8 cellular contexts compared by ENCODE assay signal in the genomic region with DNA sequence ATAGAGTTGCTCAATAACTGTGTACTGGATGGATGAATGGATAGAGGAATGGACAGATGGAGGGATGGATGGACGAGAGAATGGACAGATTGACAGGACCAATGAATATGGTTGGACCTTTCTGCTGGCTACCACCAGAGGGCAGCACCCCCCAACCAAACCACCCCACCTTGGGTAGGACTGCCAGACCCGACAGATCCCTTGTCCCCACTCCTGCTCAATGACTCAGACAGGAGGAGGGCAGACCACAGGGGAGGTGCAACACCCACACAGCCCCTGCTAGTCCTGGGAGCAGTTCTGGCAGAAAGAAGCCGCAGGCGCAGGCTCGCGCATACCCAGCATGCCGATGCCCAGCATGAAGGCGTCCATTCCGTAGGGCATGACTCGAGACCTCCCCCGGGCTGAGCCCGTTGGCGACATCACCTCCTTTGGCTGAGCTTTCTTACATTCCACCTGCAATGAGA. TPM values are rescaled to one million over a fixed set of nuclear protein-coding genes. Genes with fewer than 3 reads are reported as not detected.
DNase-seq lines count a peak whose midpoint lies in the region; ATAC-seq and TF ChIP-seq lines count a peak whose summit lies in the region.

No MANE protein-coding gene starts in this region.

- TF ChIP-seq CTCF in C4-2B (conservative IDR thresholded peaks at IDR 0.05), result peak; percentile 89

- H3K4me3 Mint-ChIP-seq in activated CD8-positive, alpha-beta T cell treated with anti-CD3 and anti-CD28 coated beads, Interleukin-2, amount 10 ng/mL, durations not matched to agents 7 days and 5 days, result no peak overlapping the region

- 44 to 48% methylated on average over 11 to 12 of the region's 13 CpGs for WGBS in mesodermal cell (ENCODE audit: insufficient coverage in 2 of 2), 2 experiments

- no peaks in the 10 kb centered on the region for H3K36me3 Mint-ChIP-seq in activated CD8-positive, alpha-beta T cell treated with anti-CD3 and anti-CD28 coated beads, Interleukin-2, amount 10 ng/mL, durations not matched to agents 7 days and 5 days (ENCODE audit: low read depth)

- no peak overlapping the region for H3K4me3 ChIP-seq in effector memory CD4-positive, alpha-beta T cell (ENCODE audit: insufficient read depth, low read depth, low read length, poor library complexity, severe bottlenecking)
- no peak overlapping the region for H3K4me3 ChIP-seq in mesodermal cell (ENCODE audit: extremely low read depth, insufficient read depth, low read length, poor library complexity, severe bottlenecking)

- H3K36me3 ChIP-seq in effector memory CD4-positive, alpha-beta T cell (ENCODE audit: control insufficient read depth, insufficient read depth, low read length), result no peaks in the 10 kb centered on the region
- peaks cover 62% of the 10 kb centered on the region for H3K36me3 ChIP-seq in mesodermal cell (ENCODE audit: control insufficient read depth, insufficient read depth, low read length)

- POLR2A ChIA-PET in activated CD8-positive, alpha-beta T cell treated with anti-CD3 and anti-CD28 coated beads, Interleukin-2, amount 10 ng/mL, durations not matched to agents 7 days and 5 days (lab: Charles Lee), result interaction anchor here (1.0 kb wide), 1 partner anchor 65 kb away, joined by 3 read pairs; no protein-coding TSS in a partner anchor

- H3K4me1 Mint-ChIP-seq in activated CD8-positive, alpha-beta T cell treated with anti-CD3 and anti-CD28 coated beads, Interleukin-2, amount 10 ng/mL, durations not matched to agents 7 days and 5 days (ENCODE audit: low read depth), result no peaks in the 10 kb centered on the region

- ATAC-seq in activated CD8-positive, alpha-beta T cell treated with anti-CD3 and anti-CD28 coated beads, Interleukin-2, amount 10 ng/mL, durations not matched to agents 7 days and 5 days, result peak; percentile 88
- no peak for ATAC-seq in HG02623 (IDR thresholded peaks at IDR 0.05; ENCODE audit: unreplicated experiment)

- H3K27ac ChIP-seq in C4-2B (no peak overlapping the region), mesodermal cell (ENCODE audit: low read depth, low read length, severe bottlenecking) (peak overlapping the region; percentile 78)
- no peak overlapping the region for H3K27ac ChIP-seq in effector memory CD4-positive, alpha-beta T cell (ENCODE audit: insufficient read depth, low read length, poor library complexity, severe bottlenecking)

- peaks cover 27% of the 10 kb centered on the region for H3K27me3 Mint-ChIP-seq in activated CD8-positive, alpha-beta T cell treated with anti-CD3 and anti-CD28 coated beads, Interleukin-2, amount 10 ng/mL, durations not matched to agents 7 days and 5 days (ENCODE audit: low read depth)

- peaks cover 8% of the 10 kb centered on the region for H3K27me3 ChIP-seq in effector memory CD4-positive, alpha-beta T cell (replicated peaks; ENCODE audit: control insufficient read depth, insufficient read depth, low read length, poor library complexity, severe bottlenecking)

- no peak overlapping the region for H3K27ac Mint-ChIP-seq in activated CD8-positive, alpha-beta T cell treated with anti-CD3 and anti-CD28 coated beads, Interleukin-2, amount 10 ng/mL, durations not matched to agents 7 days and 5 days

- H3K9me3 Mint-ChIP-seq in activated CD8-positive, alpha-beta T cell treated with anti-CD3 and anti-CD28 coated beads, Interleukin-2, amount 10 ng/mL, durations not matched to agents 7 days and 5 days (ENCODE audit: insufficient read depth), result no peaks in the 10 kb centered on the region

- H3K9me3 ChIP-seq in effector memory CD4-positive, alpha-beta T cell (ENCODE audit: control insufficient read depth, low read length), result no peaks in the 10 kb centered on the region
- H3K9me3 ChIP-seq in mesodermal cell (ENCODE audit: control insufficient read depth, low read length), result no peaks in the 10 kb centered on the region

- DNase-seq in HCEC 1CT (peak; percentile 61), NK-92 (lab: John Stamatoyannopoulos, UW; ENCODE audit: unreplicated experiment) (peak; percentile 4)
- peak; percentile 82 for DNase-seq in activated CD8-positive, alpha-beta T cell treated with anti-CD3 and anti-CD28 coated beads, Interleukin-2, amount 10 ng/mL, durations not matched to agents 7 days and 5 days
- DNase-seq in effector memory CD4-positive, alpha-beta T cell, result peak; percentile 47 to 54 (median 52)
- DNase-seq in stimulated activated CD8-positive, alpha-beta memory T cell treated with anti-CD3 and anti-CD28 coated beads, Interleukin-15, amount 100 ng/mL, for 4 hours (ENCODE audit: low read depth in 2 of 2), result peak; percentile 54 to 67

- CTCF ChIA-PET in activated CD8-positive, alpha-beta T cell treated with anti-CD3 and anti-CD28 coated beads, Interleukin-2, amount 10 ng/mL, durations not matched to agents 7 days and 5 days (lab: Charles Lee), result interaction anchor here (0.7 to 1.7 kb wide), 13 partner anchors 10 to 139 kb away, joined by 3 to 17 read pairs (median 4); no protein-coding TSS in a partner anchor

- no peaks in the 10 kb centered on the region for H3K4me1 ChIP-seq in effector memory CD4-positive, alpha-beta T cell (ENCODE audit: control insufficient read depth, insufficient read depth, low read length, poor library complexity, severe bottlenecking)
- peaks cover 23% of the 10 kb centered on the region for H3K4me1 ChIP-seq in mesodermal cell (ENCODE audit: control insufficient read depth, insufficient read depth, low read length, poor library complexity, severe bottlenecking)

RNA-seq across cellular contexts. Expression of a gene that starts 12.4 kb away (rescaled TPM):
- total RNA-seq in activated CD8-positive, alpha-beta T cell treated with anti-CD3 and anti-CD28 coated beads, Interleukin-2, amount 10 ng/mL, durations not matched to agents 7 days and 5 days, result not detected
- polyA plus RNA-seq in mesodermal cell (2013, experiment 1 of 2), result 21.1 TPM
- 15.6 TPM for polyA plus RNA-seq in mesodermal cell (2013, experiment 2 of 2)

RNA-seq across cellular contexts. Expression of a gene that starts 29.0 kb away (rescaled TPM):
- total RNA-seq in activated CD8-positive, alpha-beta T cell treated with anti-CD3 and anti-CD28 coated beads, Interleukin-2, amount 10 ng/mL, durations not matched to agents 7 days and 5 days, result not detected
- not detected for polyA plus RNA-seq in mesodermal cell (2013, experiment 1 of 2)
- polyA plus RNA-seq in mesodermal cell (2013, experiment 2 of 2), result not detected

RNA-seq across cellular contexts. Expression of a gene that starts 54.5 kb away (rescaled TPM):
- 1 to 10 TPM; 1.2 to 1.4 TPM for total RNA-seq in activated CD8-positive, alpha-beta T cell treated with anti-CD3 and anti-CD28 coated beads, Interleukin-2, amount 10 ng/mL, durations not matched to agents 7 days and 5 days
- 4.6 TPM for polyA plus RNA-seq in mesodermal cell (2013, experiment 1 of 2)
- polyA plus RNA-seq in mesodermal cell (2013, experiment 2 of 2), result 2.9 TPM

Comparison
In these comparisons a context has a peak if more than half of its experiments do, and no peak if none do; other contexts are left out.
1. DNase-seq: peak in every context shown above with its lines; median percentile 82 in activated CD8-positive, alpha-beta T cell treated with anti-CD3 and anti-CD28 coated beads, Interleukin-2, amount 10 ng/mL, durations not matched to agents 7 days and 5 days; 61 in HCEC 1CT; 60 in stimulated activated CD8-positive, alpha-beta memory T cell treated with anti-CD3 and anti-CD28 coated beads, Interleukin-15, amount 100 ng/mL, for 4 hours; 52 in effector memory CD4-positive, alpha-beta T cell; 4 in NK-92.